In the genomic region with DNA sequence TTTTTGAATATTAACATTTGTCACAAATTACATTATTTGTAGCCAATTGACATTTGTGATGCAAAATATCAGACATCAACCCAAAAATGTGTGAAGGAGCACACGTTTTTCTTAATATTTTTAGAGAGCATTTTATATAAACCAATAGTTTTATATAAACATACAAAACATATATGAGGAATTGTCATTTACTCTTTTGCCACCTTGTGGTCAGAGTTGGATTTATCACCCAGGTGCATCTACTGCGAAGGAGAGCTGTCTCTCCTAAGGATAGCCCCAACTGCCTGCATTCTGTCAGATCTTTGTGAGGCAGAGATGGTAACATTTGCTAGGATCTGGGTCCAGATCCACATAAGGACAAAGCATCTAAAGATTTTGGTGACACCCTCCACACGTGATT, we compare ENCODE assay signal across 1 cellular context.
TF ChIP-seq lines count a peak whose summit lies in the region.

No MANE protein-coding gene starts in this region.

TF ChIP-seq in WTC11, 78 proteins besides CTCF, POLR2A, EP300 and RAD21 (continued from another document):
- TF ChIP-seq ZSCAN18 (CRISPR knock-in tag; IDR thresholded peaks at IDR 0.05), result no peak
- TF ChIP-seq SOX15 (CRISPR knock-in tag; IDR thresholded peaks at IDR 0.05), result no peak
- TF ChIP-seq ATF3 (CRISPR knock-in tag; conservative IDR thresholded peaks at IDR 0.05), result no peak
- no peak for TF ChIP-seq HMGA2 (CRISPR knock-in tag; IDR thresholded peaks at IDR 0.05)
- TF ChIP-seq TP53 (CRISPR knock-in tag; IDR thresholded peaks at IDR 0.05), result no peak
- no peak for TF ChIP-seq CREM (CRISPR knock-in tag; IDR thresholded peaks at IDR 0.05)
- TF ChIP-seq, protein P1, sequence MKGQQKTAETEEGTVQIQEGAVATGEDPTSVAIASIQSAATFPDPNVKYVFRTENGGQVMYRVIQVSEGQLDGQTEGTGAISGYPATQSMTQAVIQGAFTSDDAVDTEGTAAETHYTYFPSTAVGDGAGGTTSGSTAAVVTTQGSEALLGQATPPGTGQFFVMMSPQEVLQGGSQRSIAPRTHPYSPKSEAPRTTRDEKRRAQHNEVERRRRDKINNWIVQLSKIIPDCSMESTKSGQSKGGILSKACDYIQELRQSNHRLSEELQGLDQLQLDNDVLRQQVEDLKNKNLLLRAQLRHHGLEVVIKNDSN (CRISPR knock-in tag; IDR thresholded peaks at IDR 0.05), result no peak
- no peak for TF ChIP-seq EMX1 (CRISPR knock-in tag; IDR thresholded peaks at IDR 0.05)
- TF ChIP-seq NFYB (CRISPR knock-in tag; conservative IDR thresholded peaks at IDR 0.05; ENCODE audit: low read depth), result no peak
- TF ChIP-seq, protein P2, sequence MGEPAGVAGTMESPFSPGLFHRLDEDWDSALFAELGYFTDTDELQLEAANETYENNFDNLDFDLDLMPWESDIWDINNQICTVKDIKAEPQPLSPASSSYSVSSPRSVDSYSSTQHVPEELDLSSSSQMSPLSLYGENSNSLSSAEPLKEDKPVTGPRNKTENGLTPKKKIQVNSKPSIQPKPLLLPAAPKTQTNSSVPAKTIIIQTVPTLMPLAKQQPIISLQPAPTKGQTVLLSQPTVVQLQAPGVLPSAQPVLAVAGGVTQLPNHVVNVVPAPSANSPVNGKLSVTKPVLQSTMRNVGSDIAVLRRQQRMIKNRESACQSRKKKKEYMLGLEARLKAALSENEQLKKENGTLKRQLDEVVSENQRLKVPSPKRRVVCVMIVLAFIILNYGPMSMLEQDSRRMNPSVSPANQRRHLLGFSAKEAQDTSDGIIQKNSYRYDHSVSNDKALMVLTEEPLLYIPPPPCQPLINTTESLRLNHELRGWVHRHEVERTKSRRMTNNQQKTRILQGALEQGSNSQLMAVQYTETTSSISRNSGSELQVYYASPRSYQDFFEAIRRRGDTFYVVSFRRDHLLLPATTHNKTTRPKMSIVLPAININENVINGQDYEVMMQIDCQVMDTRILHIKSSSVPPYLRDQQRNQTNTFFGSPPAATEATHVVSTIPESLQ (CRISPR knock-in tag; IDR thresholded peaks at IDR 0.05), result no peak
